Comparison of ENCODE assay signal across 15 cellular contexts in genomic region chr7:11252705-11253272, GRCh38.
DNase-seq lines count a peak whose midpoint lies in the region; ATAC-seq lines count a peak whose summit lies in the region.
"Had no signal": no experiment of that assay in that cellular context is flagged by ENCODE, and none has a peak within 500 bp of the region (broad histone marks: within the 10 kb centered on the region; RNA-seq: fewer than 3 reads in every experiment).

No MANE protein-coding gene starts in this region.

- ATAC-seq in GM21390 (IDR thresholded peaks at IDR 0.05; ENCODE audit: unreplicated experiment): peak; percentile 62
- ATAC-seq in left colon: peak; percentile 74
- no peak for ATAC-seq in HG02571 (IDR thresholded peaks at IDR 0.05; ENCODE audit: unreplicated experiment)
- no peak for ATAC-seq in HG03196 (IDR thresholded peaks at IDR 0.05; ENCODE audit: unreplicated experiment)
- ATAC-seq: activated CD8-positive, alpha-beta T cell treated with anti-CD3 and anti-CD28 coated beads for 36 hours; gastroesophageal sphincter had no signal

- intact Hi-C loops in left colon (cut with DNase I, micrococcal nuclease): no loop called here

- DNase-seq in GDM1 (lab: John Stamatoyannopoulos, UW) (peak; percentile 33), NCI-H69 (lab: John Stamatoyannopoulos, UW) (peak; percentile 41), left colon (no peak), NCI-H2196 (lab: John Stamatoyannopoulos, UW; ENCODE audit: unreplicated experiment) (no peak)
- DNase-seq in effector CD8-positive, alpha-beta T cell (lab: John Stamatoyannopoulos, UW): no peak
- DNase-seq: activated CD8-positive, alpha-beta T cell treated with anti-CD3 and anti-CD28 coated beads for 36 hours; Calu3; cerebellar nuclear complex; occipital lobe; Right ventricle myocardium superior; T1000 had no signal

Comparison
In these comparisons a context has a peak if more than half of its experiments do, and no peak if none do; other contexts are left out.
1. DNase-seq: peak in GDM1 (single experiment) and NCI-H69 (single experiment); none in left colon (0 of 2), NCI-H2196 (single experiment) and effector CD8-positive, alpha-beta T cell (single experiment).
2. ATAC-seq: peak in GM21390 (single experiment) and left colon (single experiment); none in HG02571 (single experiment) and HG03196 (single experiment).